ENCODE assay signal across 8 cellular contexts in genomic region chr13:52652980-52653303, GRCh38. TPM values are rescaled to one million over a fixed set of nuclear protein-coding genes. Genes with fewer than 3 reads are reported as not detected.
A peak's percentile ranks its signal among the peaks of the same experiment; 100 is the strongest.
DNase-seq lines count a peak whose midpoint lies in the region; ATAC-seq and TF ChIP-seq lines count a peak whose summit lies in the region.

No MANE protein-coding gene starts in this region.

- peaks cover 9% of the 10 kb centered on the region for H3K4me1 Mint-ChIP-seq in HFFc6 (ENCODE audit: low read depth)

- TF ChIP-seq CTCF in HFFc6 (IDR thresholded peaks at IDR 0.05) (peak; percentile 57), OCI-LY1 (IDR thresholded peaks at IDR 0.05; ENCODE audit: low read length) (no peak), esophagus squamous epithelium (IDR thresholded peaks at IDR 0.05) (no peak), osteoblast (IDR thresholded peaks at IDR 0.05; ENCODE audit: extremely low read depth, low read depth, low read length) (no peak)

- H3K9me3 ChIP-seq in OCI-LY1 (ENCODE audit: low read length) (no peaks in the 10 kb centered on the region), esophagus squamous epithelium (no peaks in the 10 kb centered on the region), osteoblast (ENCODE audit: low read depth, low read length) (no peaks in the 10 kb centered on the region)

- H4K20me1 ChIP-seq in OCI-LY1 (ENCODE audit: insufficient read depth, low read length), result no peaks in the 10 kb centered on the region
- H4K20me1 ChIP-seq in osteoblast (ENCODE audit: insufficient read depth, low read length), result peaks cover 14% of the 10 kb centered on the region

- intact Hi-C loops in esophagus squamous epithelium (cut with DNase I), result no loop called here

- H3K79me2 ChIP-seq in OCI-LY1 (ENCODE audit: insufficient read depth, low read length), result peaks cover 52% of the 10 kb centered on the region
- H3K79me2 ChIP-seq in osteoblast (ENCODE audit: insufficient read depth, low read length), result peaks cover 76% of the 10 kb centered on the region

- peak overlapping the region; percentile 81 for H3K4me2 ChIP-seq in OCI-LY1 (ENCODE audit: low read length)
- H3K4me2 ChIP-seq in osteoblast (ENCODE audit: insufficient read depth, low read length), result peak overlapping the region; percentile 86

- TF ChIP-seq POLR2A in esophagus squamous epithelium (IDR thresholded peaks at IDR 0.05), result no peak

- no peak overlapping the region for H3K4me3 Mint-ChIP-seq in HFFc6

- H2AFZ ChIP-seq in OCI-LY1 (ENCODE audit: low read length) (peak overlapping the region; percentile 11; the same call in 1 of the 2 replicates), osteoblast (ENCODE audit: low read length) (peak overlapping the region; percentile 94)

- H3K36me3 ChIP-seq in OCI-LY1 (ENCODE audit: insufficient read depth, low read length) (peaks cover 41% of the 10 kb centered on the region), esophagus squamous epithelium (peaks cover 0 to 21% (median 3%) of the 10 kb centered on the region in 3 donors), osteoblast (ENCODE audit: insufficient read depth, low read length) (peaks cover 8% of the 10 kb centered on the region)

- H3K27ac Mint-ChIP-seq in HFFc6, result no peak overlapping the region

- H3K9ac ChIP-seq in OCI-LY1 (ENCODE audit: low read length), result peak overlapping the region; percentile 99

- H3K36me3 Mint-ChIP-seq in HFFc6 (ENCODE audit: low read depth), result peaks cover 29% of the 10 kb centered on the region

- peak overlapping the region; percentile 78 for H3K27ac ChIP-seq in OCI-LY1 (ENCODE audit: low read depth, low read length, poor library complexity, severe bottlenecking)
- H3K27ac ChIP-seq in esophagus squamous epithelium, result peak overlapping the region; percentile 95 to 98 (median 96)
- H3K27ac ChIP-seq in osteoblast (ENCODE audit: low read depth, low read length), result peak overlapping the region; percentile 99

- no peaks in the 10 kb centered on the region for H3F3A ChIP-seq in OCI-LY1 (ENCODE audit: insufficient read depth, low read length)

- no peaks in the 10 kb centered on the region for H3K27me3 Mint-ChIP-seq in HFFc6 (ENCODE audit: insufficient read depth)

- peak overlapping the region; percentile 95 for H3K4me3 ChIP-seq in OCI-LY1 (ENCODE audit: low read depth, low read length, poor library complexity, severe bottlenecking)
- H3K4me3 ChIP-seq in esophagus squamous epithelium, result peak overlapping the region; percentile 79 to 89 (median 85)
- peak overlapping the region; percentile 84 for H3K4me3 ChIP-seq in osteoblast (ENCODE audit: insufficient read depth, low read length)

- no peaks in the 10 kb centered on the region for H3K9me2 ChIP-seq in OCI-LY1 (ENCODE audit: low read depth, low read length)

- WGBS in esophagus squamous epithelium, 2 donors, result 0 to 1% methylated on average over 12 to 18 of the region's 18 CpGs

- H3K4me1 ChIP-seq in OCI-LY1 (ENCODE audit: insufficient read depth, low read length, severe bottlenecking) (peaks cover 38% of the 10 kb centered on the region), esophagus squamous epithelium (peaks cover 8 to 54% (median 33%) of the 10 kb centered on the region in 3 donors), osteoblast (ENCODE audit: insufficient read depth, low read length) (peaks cover 18% of the 10 kb centered on the region)

- ATAC-seq in GM18858 (IDR thresholded peaks at IDR 0.05; ENCODE audit: unreplicated experiment), result peak; percentile 14

- no peaks in the 10 kb centered on the region for H3K9me3 Mint-ChIP-seq in HFFc6

- H3K27me3 ChIP-seq in OCI-LY1 (ENCODE audit: insufficient read depth, low read length), result no peaks in the 10 kb centered on the region
- H3K27me3 ChIP-seq in esophagus squamous epithelium, result no peaks in the 10 kb centered on the region
- no peaks in the 10 kb centered on the region for H3K27me3 ChIP-seq in osteoblast (ENCODE audit: insufficient read depth, low read length)

- DNase-seq in HFFc6, result no peak
- no peak for DNase-seq in esophagus squamous epithelium (lab: John Stamatoyannopoulos, UW)
- peak; percentile 57 for DNase-seq in osteoblast (ENCODE audit: insufficient read length, low spot score, missing footprints)
- DNase-seq in activated gamma-delta T cell (lab: John Stamatoyannopoulos, UW), result no peak
- DNase-seq in GOT3 (lab: John Stamatoyannopoulos, UW), result no peak
- DNase-seq in activated naive CD4-positive, alpha-beta T cell treated with anti-CD3 and anti-CD28 coated beads, Interleukin-2, amount 50 U/mL, for 16 hours, result no peak

RNA-seq across cellular contexts. Expression of gene SUGT1, which starts 0.3 kb away (rescaled TPM):
- 10 to 100 TPM; 66.0 to 83.5 (median 67.8) TPM for total RNA-seq in HFFc6 (2021; fragmentation: NEBNext Ultra II Directional; extraction: Animal tissue kit (Norgen Biotek cat#: 25700))
- total RNA-seq in esophagus squamous epithelium, result 10 to 100 TPM; 22.1 to 35.8 (median 30.7) TPM
- 30.4 and 30.9 TPM in 2 replicates for total RNA-seq in osteoblast

RNA-seq across cellular contexts. Expression of gene HNRNPA1L2, which starts 10.7 kb away (rescaled TPM):
- total RNA-seq in HFFc6 (2021; fragmentation: NEBNext Ultra II Directional; extraction: Animal tissue kit (Norgen Biotek cat#: 25700)), result 1 to 10 TPM; 3.6 to 4.8 (median 4.3) TPM
- total RNA-seq in esophagus squamous epithelium (1 to 10 TPM; 1.9 to 6.9 (median 2.3) TPM), osteoblast (2.9 and 3.6 TPM in 2 replicates)
